26 cellular contexts compared by ENCODE assay signal in the genomic region with DNA sequence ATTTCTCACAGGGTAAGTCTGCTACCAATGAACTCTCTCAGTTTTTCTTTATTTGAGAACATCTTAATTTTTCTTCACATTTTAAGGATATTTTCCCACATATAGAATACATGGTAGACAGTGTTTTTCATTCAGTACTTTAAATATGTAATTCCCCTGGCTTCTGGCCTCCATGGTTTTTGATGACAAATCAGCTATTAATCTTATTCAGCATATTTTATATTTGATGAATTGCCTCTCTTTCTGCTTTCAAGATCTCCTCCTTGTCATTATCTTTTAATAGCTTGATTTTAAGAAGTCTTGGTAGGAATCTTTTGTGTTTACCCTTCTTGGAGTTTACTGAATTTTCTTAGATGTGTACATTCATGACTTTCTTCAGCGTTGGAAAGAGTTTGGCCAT. TPM values are rescaled to one million over a fixed set of nuclear protein-coding genes. Genes with fewer than 3 reads are reported as not detected.
"Had no signal": no experiment of that assay in that cellular context is flagged by ENCODE, and none has a peak within 500 bp of the region (broad histone marks: within the 10 kb centered on the region; RNA-seq: fewer than 3 reads in every experiment).

No MANE protein-coding gene starts in this region.

- H3K27me3 ChIP-seq: stomach, suprapubic skin, testis, thyroid gland, tibial artery, tibial nerve, transverse colon, upper lobe of left lung, upper lobe of right lung, vagina had no signal

- H3K4me3 ChIP-seq: stomach, suprapubic skin, testis, thoracic aorta, thyroid gland, tibial artery, tibial nerve, transverse colon, upper lobe of left lung, upper lobe of right lung, vagina had no signal

- DNase-seq: stimulated activated CD4-positive, alpha-beta T cell treated with anti-CD3 and anti-CD28 coated beads, Interleukin-2, amount 100 ng/mL, for 48 hours; stimulated activated CD4-positive, alpha-beta T cell treated with anti-CD3 and anti-CD28 coated beads, Interleukin-4, amount 100 ng/mL, for 1 hour; stimulated activated CD4-positive, alpha-beta T cell treated with anti-CD3 and anti-CD28 coated beads, Interleukin-4, amount 100 ng/mL, for 24 hours; stimulated activated CD4-positive, alpha-beta T cell treated with anti-CD3 and anti-CD28 coated beads, Interleukin-4, amount 100 ng/mL, for 4 hours; stimulated activated CD8-positive, alpha-beta memory T cell treated with anti-CD3 and anti-CD28 coated beads, Interleukin-4, amount 100 ng/mL, for 48 hours; stimulated activated naive B cell treated with anti-CD40 and anti-IgM and Interleukin-4, amounts not matched to agents 10 μg/mL and 1 μg/mL and 100 μg/mL, for 72 hours; stimulated activated naive CD4-positive, alpha-beta T cell; stimulated activated naive CD4-positive, alpha-beta T cell treated with Interleukin-2 at 50 U/mL for 16 hours; stimulated activated naive CD8-positive, alpha-beta T cell treated with anti-CD3 and anti-CD28 coated beads, Interleukin-15, amount 100 ng/mL, for 72 hours; stimulated activated naive CD8-positive, alpha-beta T cell treated with anti-CD3 and anti-CD28 coated beads, Interleukin-15, Interleukin-2, amounts not matched to agents 100 U/mL and 50 U/mL, for 24 hours; stomach; substantia nigra; testis; thyroid gland; tibial artery; transverse colon; trophoblast cell; upper lobe of left lung; upper lobe of right lung had no signal

- H3K27ac ChIP-seq: stomach, suprapubic skin, testis, thoracic aorta, thyroid gland, tibial artery, tibial nerve, transverse colon, upper lobe of left lung, upper lobe of right lung, vagina had no signal

- ATAC-seq: stimulated activated effector memory CD8-positive, alpha-beta T cell treated with anti-CD3 and anti-CD28 coated beads, Interleukin-12 subunit alpha, Interleukin-12 subunit beta, amount 100 ng/mL, for 72 hours; stimulated activated memory B cell treated with anti-CD40 and anti-IgM and Interleukin-4, amounts not matched to agents 10 μg/mL and 1 μg/mL and 100 μg/mL, for 72 hours; stimulated activated naive B cell treated with anti-CD40 and anti-IgM and Interleukin-4, amounts not matched to agents 10 μg/mL and 1 μg/mL and 100 μg/mL, for 72 hours; stimulated activated naive CD8-positive, alpha-beta T cell treated with anti-CD3 and anti-CD28 coated beads, Interleukin-15, amount 100 ng/mL, for 72 hours; stimulated activated naive CD8-positive, alpha-beta T cell treated with anti-CD3 and anti-CD28 coated beads, Interleukin-15, Interleukin-2, amounts not matched to agents 100 U/mL and 50 U/mL, for 24 hours; upper lobe of right lung had no signal

- H3K36me3 ChIP-seq: stomach, suprapubic skin, thoracic aorta, thyroid gland, tibial artery, tibial nerve, transverse colon, upper lobe of left lung, upper lobe of right lung, vagina had no signal

- H3K4me1 ChIP-seq: stomach, suprapubic skin, testis, thyroid gland, tibial artery, tibial nerve, transverse colon, upper lobe of left lung, upper lobe of right lung, vagina had no signal

- FAIRE-seq: urothelium cell line had no signal

- H3K9me3 ChIP-seq: suprapubic skin, testis, thoracic aorta, thyroid gland, tibial artery, tibial nerve, upper lobe of left lung, upper lobe of right lung, vagina had no signal

RNA-seq across cellular contexts. Expression of a gene that starts 27.6 kb away (rescaled TPM):
- total RNA-seq: vagina had no signal
